ENCODE assay signal across 31 cellular contexts in genomic region chr13:104764600-104764999, GRCh38.
"Had no signal": no experiment of that assay in that cellular context is flagged by ENCODE, and none has a peak within 500 bp of the region (broad histone marks: within the 10 kb centered on the region; RNA-seq: fewer than 3 reads in every experiment).

No MANE protein-coding gene starts in this region.

- H3K4me1 ChIP-seq: body of pancreas, breast epithelium had no signal

- H3K36me3 ChIP-seq: brain microvascular endothelial cell, breast epithelium had no signal

- H3K4me3 ChIP-seq: body of pancreas, breast epithelium had no signal

- ATAC-seq: activated CD8-positive, alpha-beta T cell treated with anti-CD3 and anti-CD28 coated beads for 36 hours; activated naive CD4-positive, alpha-beta T cell treated with anti-CD3 and anti-CD28 coated beads, Interleukin-2, amount 50 U/mL, for 72 hours; activated T-cell treated with anti-CD3 and anti-CD28 coated beads, Interleukin-2, amount 50 U/mL, for 4 hours; activated T-cell treated with anti-CD3 and anti-CD28 coated beads, Interleukin-2, amount 50 U/mL, for 72 hours; activated T-helper 17 cell treated with anti-CD3 and anti-CD28 coated beads, Interleukin-2, amount 50 U/mL, for 72 hours; body of pancreas had no signal

- DNase-seq: activated B cell treated with CpG ODN at 0.5 μM for 24 hours; activated CD4-positive, alpha-beta memory T cell treated with anti-CD3 and anti-CD28 coated beads for 36 hours; activated CD4-positive, alpha-beta T cell treated with anti-CD3 and anti-CD28 coated beads for 4 hours; activated CD4-positive, alpha-beta T cell treated with anti-CD3 and anti-CD28 coated beads, Interleukin-2, amount 10 ng/mL, durations not matched to agents 24 days and 14 days; activated CD4-positive, alpha-beta T cell treated with anti-CD3 and anti-CD28 coated beads, Interleukin-2, amount 50 U/mL, for 1 hour; activated CD4-positive, alpha-beta T cell treated with anti-CD3 and anti-CD28 coated beads, Interleukin-2, amount 50 U/mL, for 4 hours; activated CD4-positive, CD25-positive, alpha-beta regulatory T cell treated with anti-CD3 and anti-CD28 coated beads, Interleukin-2, amount 50 U/mL, for 72 hours; activated CD8-positive, alpha-beta memory T cell treated with anti-CD3 and anti-CD28 coated beads, Interleukin-2, amount 50 U/mL, for 4 hours; activated CD8-positive, alpha-beta T cell treated with anti-CD3 and anti-CD28 coated beads for 36 hours; activated effector memory CD4-positive, alpha-beta T cell treated with anti-CD3 and anti-CD28 coated beads, Interleukin-2, amount 50 U/mL, for 16 hours; activated gamma-delta T cell treated with Interleukin-2 at 50 U/mL for 16 hours; activated naive CD4-positive, alpha-beta T cell; activated naive CD4-positive, alpha-beta T cell treated with anti-CD3 and anti-CD28 coated beads for 36 hours; activated naive CD4-positive, alpha-beta T cell treated with anti-CD3 and anti-CD28 coated beads, Interleukin-2, amount 50 U/mL, for 16 hours; activated naive CD8-positive, alpha-beta T cell treated with anti-CD3 and anti-CD28 coated beads for 36 hours; activated T-cell treated with anti-CD3 and anti-CD28 coated beads for 4 hours; activated T-cell treated with anti-CD3 and anti-CD28 coated beads, Interleukin-2, amount 50 U/mL, for 1 hour; activated T-cell treated with anti-CD3 and anti-CD28 coated beads, Interleukin-2, amount 50 U/mL, for 4 hours; activated T-cell treated with anti-CD3 and anti-CD28 coated beads, Interleukin-2, amount 50 U/mL, for 72 hours; amniotic stem cell; aorta; body of pancreas; brain microvascular endothelial cell; central memory CD4-positive, alpha-beta T cell; SW 1271; T-helper 1 cell; T-helper 2 cell; T-helper 9 cell had no signal

- H3K9me3 ChIP-seq: body of pancreas, breast epithelium had no signal

- H3K27me3 ChIP-seq: body of pancreas, brain microvascular endothelial cell, breast epithelium had no signal
